In the genomic region with DNA sequence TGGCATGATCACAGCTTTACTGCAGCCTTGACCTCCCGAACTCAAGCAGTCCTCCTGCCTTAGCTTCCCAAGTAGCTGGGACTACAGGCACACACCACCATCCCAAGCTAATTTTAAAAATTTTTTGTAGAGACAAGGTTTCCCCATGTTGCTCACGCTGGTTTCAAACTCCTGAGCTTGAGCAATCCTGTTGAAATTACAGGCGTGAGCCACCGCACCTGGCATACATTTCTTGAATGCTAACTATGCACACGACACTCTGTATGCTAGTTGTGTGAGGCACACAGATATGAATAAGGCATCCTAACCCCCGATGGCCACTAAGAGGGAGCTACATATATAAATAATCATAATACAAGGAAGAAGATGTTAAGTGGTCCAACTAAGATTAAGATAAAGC, we compare ENCODE assay signal across 21 cellular contexts.
DNase-seq lines count a peak whose midpoint lies in the region; ATAC-seq, FAIRE-seq and TF ChIP-seq lines count a peak whose summit lies in the region.
"Had no signal": no experiment of that assay in that cellular context is flagged by ENCODE, and none has a peak within 500 bp of the region (broad histone marks: within the 10 kb centered on the region; RNA-seq: fewer than 3 reads in every experiment).

No MANE protein-coding gene starts in this region.

- H3K27ac ChIP-seq in HepG2 (ENCODE audit: extremely low read length, insufficient read depth, low read length): no peak overlapping the region
- no peak overlapping the region for H3K27ac ChIP-seq in right lobe of liver
- no peak overlapping the region for H3K27ac ChIP-seq in trophoblast cell (ENCODE audit: low read depth, low read length)
- H3K27ac ChIP-seq: 22Rv1; A549; BLaER1 treated with 17β-estradiol and CSF1 and Interleukin-3, amounts not matched to agents 10 nM and 100 nM; C4-2B had no signal

- H3K14ac ChIP-seq in trophoblast cell (ENCODE audit: low read length): no peak overlapping the region

- no peak for ATAC-seq in activated T-cell treated with anti-CD3 and anti-CD28 coated beads, Interleukin-2, amount 50 U/mL, for 72 hours (replicated peaks in 1 of 2)
- ATAC-seq in HepG2: no peak
- ATAC-seq in right lobe of liver: no peak
- ATAC-seq: A549; CD8-positive, alpha-beta T cell had no signal

- H4K20me1 ChIP-seq in HepG2 (ENCODE audit: insufficient read depth, low read length): no peaks in the 10 kb centered on the region
- H4K20me1 ChIP-seq: BLaER1 treated with 17β-estradiol and CSF1 and Interleukin-3, amounts not matched to agents 10 nM and 100 nM had no signal

- H3K4me2 ChIP-seq in HepG2 (ENCODE audit: low read depth, low read length) (peak overlapping the region; percentile 3; the same call in 1 of the 2 replicates), trophoblast cell (ENCODE audit: low read length) (no peak overlapping the region)
- H3K4me2 ChIP-seq: A549; BLaER1 treated with 17β-estradiol and CSF1 and Interleukin-3, amounts not matched to agents 10 nM and 100 nM had no signal

- H3K27me3 ChIP-seq in HepG2 (ENCODE audit: control insufficient read depth in 1 of 2, insufficient read depth in 2 of 2, low read length in 2 of 2) (peaks cover 0 to 4% of the 10 kb centered on the region in 2 experiments; a peak in 1 of 5 replicates), right lobe of liver (no peaks in the 10 kb centered on the region), trophoblast cell (ENCODE audit: insufficient read depth, low read length) (no peaks in the 10 kb centered on the region)
- H3K27me3 ChIP-seq: BLaER1 treated with 17β-estradiol and CSF1 and Interleukin-3, amounts not matched to agents 10 nM and 100 nM had no signal

- H3K9ac ChIP-seq in HepG2 (ENCODE audit: insufficient read depth, low read depth, low read length) (no peak overlapping the region), trophoblast cell (ENCODE audit: low read length) (no peak overlapping the region)
- H3K9ac ChIP-seq: BLaER1 treated with 17β-estradiol and CSF1 and Interleukin-3, amounts not matched to agents 10 nM and 100 nM had no signal

- H3K9me3 ChIP-seq in HepG2 (ENCODE audit: low read length): no peaks in the 10 kb centered on the region
- H3K9me3 ChIP-seq in right lobe of liver: no peaks in the 10 kb centered on the region
- no peaks in the 10 kb centered on the region for H3K9me3 ChIP-seq in trophoblast cell (ENCODE audit: insufficient read depth, low read depth, low read length)
- H3K9me3 ChIP-seq: A549; BLaER1 treated with 17β-estradiol and CSF1 and Interleukin-3, amounts not matched to agents 10 nM and 100 nM had no signal

- peaks cover 4% of the 10 kb centered on the region for H3K4me1 Mint-ChIP-seq in activated T-cell treated with anti-CD3 and anti-CD28 coated beads, Interleukin-2, amount 50 U/mL, for 72 hours (ENCODE audit: low read depth)

- H3K4ac ChIP-seq in trophoblast cell (ENCODE audit: low read depth, low read length): no peak overlapping the region

- no peak for TF ChIP-seq RAD21 in HepG2 (CRISPR knock-in tag; IDR thresholded peaks at IDR 0.05)

- H3K27ac Mint-ChIP-seq in activated T-cell treated with anti-CD3 and anti-CD28 coated beads, Interleukin-2, amount 50 U/mL, for 72 hours: peak overlapping the region; percentile 65
- H3K27ac Mint-ChIP-seq: B cell; CD4-positive, alpha-beta T cell; CD8-positive, alpha-beta T cell had no signal

- POLR2A ChIA-PET in HepG2 (lab: Yijun Ruan, JAX): interaction anchor here (0.6 to 1.3 kb wide), 2 partner anchors 34 to 76 kb away, joined by 3 read pairs; no protein-coding TSS in a partner anchor

- H3K36me3 Mint-ChIP-seq in activated T-cell treated with anti-CD3 and anti-CD28 coated beads, Interleukin-2, amount 50 U/mL, for 72 hours (ENCODE audit: insufficient read depth in 2 of 2): no peaks in the 10 kb centered on the region
- H3K36me3 Mint-ChIP-seq: CD8-positive, alpha-beta T cell had no signal

- TF ChIP-seq EP300 in HepG2 (IDR thresholded peaks at IDR 0.05; ENCODE audit: low read depth in 2 of 2, low read length in 2 of 2) (no peak), HepG2 (CRISPR knock-in tag; IDR thresholded peaks at IDR 0.05; ENCODE audit: borderline replicate concordance) (no peak)

- no peak overlapping the region for H3K18ac ChIP-seq in trophoblast cell (ENCODE audit: low read length)

- no TSS peak for BruUV-seq in HepG2 (replicated peaks; lab: Mats Ljungman, UMichigan)

- no peak overlapping the region for H2AK5ac ChIP-seq in trophoblast cell (ENCODE audit: low read length)

- H3K79me2 ChIP-seq in HepG2 (ENCODE audit: insufficient read depth, low read length): no peaks in the 10 kb centered on the region
- no peaks in the 10 kb centered on the region for H3K79me2 ChIP-seq in trophoblast cell (ENCODE audit: control insufficient read depth, insufficient read depth, low read length, poor library complexity)

- H4K91ac ChIP-seq in trophoblast cell (ENCODE audit: low read depth, low read length): no peak overlapping the region

- no peak for DNase-seq in activated T-cell treated with anti-CD3 and anti-CD28 coated beads, Interleukin-2, amount 50 U/mL, for 72 hours
- no peak for DNase-seq in activated T-cell treated with anti-CD3 and anti-CD28 coated beads, Interleukin-2, amount 50 U/mL, for 1 hour
- DNase-seq in HepG2 (ENCODE audit: low spot score): no peak
- no peak for DNase-seq in right lobe of liver
- DNase-seq in trophoblast cell: peak; percentile 86 to 97
- DNase-seq in NCI-H1436 treated with DMSO at 0.1 percent for 48 hours (lab: John Stamatoyannopoulos, UW): no peak
- DNase-seq: AML-193; CD4-positive, alpha-beta T cell; CD8-positive, alpha-beta T cell; DMS 273 treated with DMSO at 0.1 percent for 48 hours; DMS153; DMS79 treated with DMSO at 0.1 percent for 48 hours; GF-D8 had no signal

- H2BK12ac ChIP-seq in trophoblast cell (ENCODE audit: low read length): no peak overlapping the region

- H3K9me3 Mint-ChIP-seq in activated T-cell treated with anti-CD3 and anti-CD28 coated beads, Interleukin-2, amount 50 U/mL, for 72 hours: no peaks in the 10 kb centered on the region
- H3K9me3 Mint-ChIP-seq: CD4-positive, alpha-beta T cell; CD8-positive, alpha-beta T cell had no signal

- H3K4me3 ChIP-seq in HepG2 (replicated peaks in 1 of 3; ENCODE audit: insufficient read depth in 1 of 3, low read depth in 2 of 3, low read length in 3 of 3) (no peak overlapping the region), right lobe of liver (no peak overlapping the region), trophoblast cell (ENCODE audit: low read depth, low read length) (no peak overlapping the region)
- H3K4me3 ChIP-seq: A549; BLaER1 treated with 17β-estradiol and CSF1 and Interleukin-3, amounts not matched to agents 10 nM and 100 nM had no signal

- WGBS in HepG2 (ENCODE audit: low lambda C conversion rate): 16% methylated on average over 6 of the region's 6 CpGs
- WGBS in right lobe of liver (ENCODE audit: insufficient coverage, low coverage, low lambda C conversion rate, missing lambda C conversion rate): 88% methylated on average over 5 of the region's 6 CpGs
- no CpG with 5 or more reads among the region's 6 CpGs for WGBS in trophoblast cell (ENCODE audit: extremely low coverage, insufficient coverage, insufficient read length)

- intact Hi-C loops in HepG2 (cut with micrococcal nuclease; ENCODE audit: unreplicated experiment): no loop called here
- intact Hi-C loops in right lobe of liver (cut with DNase I): no loop called here

- no peak overlapping the region for H4K8ac ChIP-seq in trophoblast cell (ENCODE audit: low read depth, low read length)

- H2BK120ac ChIP-seq in trophoblast cell (ENCODE audit: insufficient read depth, low read length, poor library complexity): no peak overlapping the region

- H3K23ac ChIP-seq in trophoblast cell (ENCODE audit: low read length): no peak overlapping the region

- CTCF ChIA-PET in HepG2 (lab: Yijun Ruan, JAX; ENCODE audit: low intra/inter-chr PET ratio, low total read pairs): no interaction called here

- no peak overlapping the region for H2BK5ac ChIP-seq in trophoblast cell (ENCODE audit: low read depth, low read length, poor library complexity)

- H3K79me1 ChIP-seq in trophoblast cell (ENCODE audit: low read length): peaks cover 2% of the 10 kb centered on the region

- TF ChIP-seq POLR2A in HepG2 (IDR thresholded peaks at IDR 0.05; ENCODE audit: insufficient read depth in 1 of 2, low read depth in 2 of 2, low read length in 2 of 2) (no peak), right lobe of liver (IDR thresholded peaks at IDR 0.05) (no peak)

- no peaks in the 10 kb centered on the region for H3K27me3 Mint-ChIP-seq in activated T-cell treated with anti-CD3 and anti-CD28 coated beads, Interleukin-2, amount 50 U/mL, for 72 hours (ENCODE audit: low read depth)
- H3K27me3 Mint-ChIP-seq: B cell; CD4-positive, alpha-beta T cell had no signal

- TF ChIP-seq CTCF in HepG2 (CRISPR knock-in tag; IDR thresholded peaks at IDR 0.05) (no peak), right lobe of liver (IDR thresholded peaks at IDR 0.05) (no peak)

- H3K4me1 ChIP-seq in HepG2 (ENCODE audit: insufficient read depth, low read length): peaks cover 45% of the 10 kb centered on the region
- no peaks in the 10 kb centered on the region for H3K4me1 ChIP-seq in right lobe of liver
- H3K4me1 ChIP-seq in trophoblast cell (ENCODE audit: control insufficient read depth in 1 of 2, insufficient read depth in 2 of 2, low read length in 2 of 2): peaks cover 2 to 3% of the 10 kb centered on the region in 2 experiments

- no peaks in the 10 kb centered on the region for H3K36me3 ChIP-seq in HepG2 (replicated peaks in 1 of 2; ENCODE audit: control insufficient read depth in 1 of 2, insufficient read depth in 2 of 2, low read length in 2 of 2)
- no peaks in the 10 kb centered on the region for H3K36me3 ChIP-seq in right lobe of liver
- H3K36me3 ChIP-seq in trophoblast cell (ENCODE audit: control insufficient read depth in 1 of 2, insufficient read depth in 2 of 2, low read length in 2 of 2): no peaks in the 10 kb centered on the region
- H3K36me3 ChIP-seq: BLaER1 treated with 17β-estradiol and CSF1 and Interleukin-3, amounts not matched to agents 10 nM and 100 nM had no signal

- in situ Hi-C loops in HepG2 (cut with HindIII; ENCODE audit: extremely low pct_ligation_motif_present, low pct_unique_long_range_greater_than_20kb): no loop called here

- no peak overlapping the region for H3K4me3 Mint-ChIP-seq in activated T-cell treated with anti-CD3 and anti-CD28 coated beads, Interleukin-2, amount 50 U/mL, for 72 hours
- H3K4me3 Mint-ChIP-seq: B cell; CD4-positive, alpha-beta T cell; CD8-positive, alpha-beta T cell had no signal

- FAIRE-seq in HepG2 (lab: Jason Lieb, UNC): no peak
- FAIRE-seq: A549, G401.6, GM12891, GM18507 had no signal

- no peak overlapping the region for H2AFZ ChIP-seq in HepG2 (ENCODE audit: low read length)
- H2AFZ ChIP-seq in trophoblast cell (ENCODE audit: insufficient read depth, low read length, poor library complexity): no peak overlapping the region

- no peak overlapping the region for H4K12ac ChIP-seq in trophoblast cell (ENCODE audit: low read depth, low read length)

TF ChIP-seq in HepG2, 621 proteins besides CTCF, POLR2A, EP300 and RAD21:
- TF ChIP-seq TCF7 (IDR thresholded peaks at IDR 0.05; ENCODE audit: low read depth) (no peak), MTF1 (CRISPR knock-in tag; IDR thresholded peaks at IDR 0.05) (peak; percentile 47; the same call in 1 of the 2 replicates), CREB1 (IDR thresholded peaks at IDR 0.05) (no peak), CREB1 (CRISPR knock-in tag; IDR thresholded peaks at IDR 0.05) (no peak), ZNF7 (CRISPR knock-in tag; IDR thresholded peaks at IDR 0.05) (0 out of 2 replicates have a peak, but pooled peaks have one; percentile 5)

Comparison
In these comparisons a context has a peak if more than half of its experiments do, and no peak if none do; other contexts are left out.
1. DNase-seq: peak in trophoblast cell (2 of 2); none in activated T-cell treated with anti-CD3 and anti-CD28 coated beads, Interleukin-2, amount 50 U/mL, for 72 hours (0 of 2), activated T-cell treated with anti-CD3 and anti-CD28 coated beads, Interleukin-2, amount 50 U/mL, for 1 hour (single experiment), HepG2 (single experiment), right lobe of liver (0 of 3) and NCI-H1436 treated with DMSO at 0.1 percent for 48 hours (single experiment).